ENCODE assay signal across 29 cellular contexts in the genomic region with DNA sequence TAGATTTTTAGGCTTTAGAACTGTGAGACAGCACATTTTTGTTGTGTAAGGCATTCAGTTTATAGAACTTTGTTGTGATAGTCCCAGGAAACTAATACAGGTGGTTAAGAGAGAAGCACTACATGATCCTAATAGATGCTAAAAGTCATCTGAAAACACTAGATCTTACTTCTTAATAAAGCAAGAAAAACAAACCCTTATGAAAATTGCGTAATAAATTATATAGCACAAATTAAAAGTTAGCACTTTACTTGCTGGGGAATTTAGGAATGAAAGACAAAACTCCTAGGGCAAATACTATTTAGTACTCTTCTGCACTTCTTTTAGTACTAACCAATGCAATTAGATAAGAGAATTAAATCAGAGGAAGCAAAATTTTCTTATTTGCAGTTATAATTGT.
"Had no signal": no experiment of that assay in that cellular context is flagged by ENCODE, and none has a peak within 500 bp of the region (broad histone marks: within the 10 kb centered on the region; RNA-seq: fewer than 3 reads in every experiment).

No MANE protein-coding gene starts in this region.

- H3K9me3 Mint-ChIP-seq: stimulated activated naive B cell treated with anti-CD40 and anti-IgM and Interleukin-4, amounts not matched to agents 10 μg/mL and 1 μg/mL and 100 μg/mL, for 72 hours; stimulated activated naive CD8-positive, alpha-beta T cell treated with anti-CD3 and anti-CD28 coated beads, Interleukin-15, Interleukin-2, amounts not matched to agents 100 ng/mL and 50 ng/mL, for 24 hours; type B pancreatic cell had no signal

- DNase-seq: stimulated activated CD4-positive, alpha-beta T cell treated with anti-CD3 and anti-CD28 coated beads, Interleukin-2, amount 100 ng/mL, for 48 hours; stimulated activated CD4-positive, alpha-beta T cell treated with anti-CD3 and anti-CD28 coated beads, Interleukin-4, amount 100 ng/mL, for 1 hour; stimulated activated CD4-positive, alpha-beta T cell treated with anti-CD3 and anti-CD28 coated beads, Interleukin-4, amount 100 ng/mL, for 24 hours; stimulated activated CD4-positive, alpha-beta T cell treated with anti-CD3 and anti-CD28 coated beads, Interleukin-4, amount 100 ng/mL, for 4 hours; stimulated activated CD8-positive, alpha-beta memory T cell treated with anti-CD3 and anti-CD28 coated beads, Interleukin-4, amount 100 ng/mL, for 48 hours; stimulated activated naive B cell treated with anti-CD40 and anti-IgM and Interleukin-4, amounts not matched to agents 10 μg/mL and 1 μg/mL and 100 μg/mL, for 72 hours; stimulated activated naive CD4-positive, alpha-beta T cell; stimulated activated naive CD4-positive, alpha-beta T cell treated with Interleukin-2 at 50 U/mL for 16 hours; stimulated activated naive CD8-positive, alpha-beta T cell treated with anti-CD3 and anti-CD28 coated beads, Interleukin-15, amount 100 ng/mL, for 72 hours; stimulated activated naive CD8-positive, alpha-beta T cell treated with anti-CD3 and anti-CD28 coated beads, Interleukin-15, Interleukin-2, amounts not matched to agents 100 U/mL and 50 U/mL, for 24 hours; stomach; substantia nigra; testis; thyroid gland; tibial artery; transverse colon; trophoblast cell; upper lobe of left lung; upper lobe of right lung; uterus had no signal

- H3K36me3 Mint-ChIP-seq: stimulated activated effector memory CD8-positive, alpha-beta T cell treated with anti-CD3 and anti-CD28 coated beads, Interleukin-12 subunit alpha, Interleukin-12 subunit beta, amount 100 ng/mL, for 72 hours; stimulated activated memory B cell treated with anti-CD40 and anti-IgM and Interleukin-4, amounts not matched to agents 10 μg/mL and 1 μg/mL and 100 μg/mL, for 72 hours; stimulated activated naive B cell treated with anti-CD40 and anti-IgM and Interleukin-4, amounts not matched to agents 10 μg/mL and 1 μg/mL and 100 μg/mL, for 72 hours; type B pancreatic cell had no signal

- H3K27me3 ChIP-seq: suprapubic skin, testis, thyroid gland, tibial artery, tibial nerve, transverse colon, upper lobe of left lung, upper lobe of right lung, vagina had no signal

- H3K36me3 ChIP-seq: stomach, suprapubic skin, thoracic aorta, thyroid gland, tibial artery, tibial nerve, transverse colon, upper lobe of left lung, upper lobe of right lung, uterus, vagina had no signal

- H3K27ac ChIP-seq: stomach, suprapubic skin, testis, thoracic aorta, thyroid gland, tibial artery, tibial nerve, transverse colon, upper lobe of left lung, upper lobe of right lung, uterus, vagina had no signal

- H3K4me1 ChIP-seq: stomach, suprapubic skin, testis, thyroid gland, tibial artery, tibial nerve, upper lobe of left lung, upper lobe of right lung, uterus, vagina had no signal

- ATAC-seq: stimulated activated effector memory CD8-positive, alpha-beta T cell treated with anti-CD3 and anti-CD28 coated beads, Interleukin-12 subunit alpha, Interleukin-12 subunit beta, amount 100 ng/mL, for 72 hours; stimulated activated memory B cell treated with anti-CD40 and anti-IgM and Interleukin-4, amounts not matched to agents 10 μg/mL and 1 μg/mL and 100 μg/mL, for 72 hours; stimulated activated naive B cell treated with anti-CD40 and anti-IgM and Interleukin-4, amounts not matched to agents 10 μg/mL and 1 μg/mL and 100 μg/mL, for 72 hours; stimulated activated naive CD8-positive, alpha-beta T cell treated with anti-CD3 and anti-CD28 coated beads, Interleukin-15, amount 100 ng/mL, for 72 hours; stimulated activated naive CD8-positive, alpha-beta T cell treated with anti-CD3 and anti-CD28 coated beads, Interleukin-15, Interleukin-2, amounts not matched to agents 100 U/mL and 50 U/mL, for 24 hours; upper lobe of right lung had no signal

- H3K27me3 Mint-ChIP-seq: stimulated activated memory B cell treated with anti-CD40 and anti-IgM and Interleukin-4, amounts not matched to agents 10 μg/mL and 1 μg/mL and 100 μg/mL, for 72 hours had no signal

- H3K27ac Mint-ChIP-seq: stimulated activated effector memory CD8-positive, alpha-beta T cell treated with anti-CD3 and anti-CD28 coated beads, Interleukin-12 subunit alpha, Interleukin-12 subunit beta, amount 100 ng/mL, for 72 hours; stimulated activated memory B cell treated with anti-CD40 and anti-IgM and Interleukin-4, amounts not matched to agents 10 μg/mL and 1 μg/mL and 100 μg/mL, for 72 hours; stimulated activated naive B cell treated with anti-CD40 and anti-IgM and Interleukin-4, amounts not matched to agents 10 μg/mL and 1 μg/mL and 100 μg/mL, for 72 hours; stimulated activated naive CD8-positive, alpha-beta T cell treated with anti-CD3 and anti-CD28 coated beads, Interleukin-15, amount 100 ng/mL, for 72 hours; stimulated activated naive CD8-positive, alpha-beta T cell treated with anti-CD3 and anti-CD28 coated beads, Interleukin-15, Interleukin-2, amounts not matched to agents 100 ng/mL and 50 ng/mL, for 24 hours; type B pancreatic cell had no signal

- H3K4me3 ChIP-seq: stomach, suprapubic skin, testis, thoracic aorta, thyroid gland, tibial artery, tibial nerve, transverse colon, upper lobe of left lung, upper lobe of right lung, uterus, vagina had no signal

- H3K9me3 ChIP-seq: stomach, suprapubic skin, testis, thoracic aorta, thyroid gland, tibial artery, tibial nerve, transverse colon, upper lobe of left lung, upper lobe of right lung, uterus, vagina had no signal

- FAIRE-seq: urothelium cell line had no signal

- H3K4me1 Mint-ChIP-seq: stimulated activated effector memory CD8-positive, alpha-beta T cell treated with anti-CD3 and anti-CD28 coated beads, Interleukin-12 subunit alpha, Interleukin-12 subunit beta, amount 100 ng/mL, for 72 hours; stimulated activated memory B cell treated with anti-CD40 and anti-IgM and Interleukin-4, amounts not matched to agents 10 μg/mL and 1 μg/mL and 100 μg/mL, for 72 hours; stimulated activated naive B cell treated with anti-CD40 and anti-IgM and Interleukin-4, amounts not matched to agents 10 μg/mL and 1 μg/mL and 100 μg/mL, for 72 hours; stimulated activated naive CD8-positive, alpha-beta T cell treated with anti-CD3 and anti-CD28 coated beads, Interleukin-15, amount 100 ng/mL, for 72 hours had no signal

- H3K4me3 Mint-ChIP-seq: stimulated activated effector memory CD8-positive, alpha-beta T cell treated with anti-CD3 and anti-CD28 coated beads, Interleukin-12 subunit alpha, Interleukin-12 subunit beta, amount 100 ng/mL, for 72 hours; stimulated activated memory B cell treated with anti-CD40 and anti-IgM and Interleukin-4, amounts not matched to agents 10 μg/mL and 1 μg/mL and 100 μg/mL, for 72 hours; stimulated activated naive B cell treated with anti-CD40 and anti-IgM and Interleukin-4, amounts not matched to agents 10 μg/mL and 1 μg/mL and 100 μg/mL, for 72 hours; stimulated activated naive CD8-positive, alpha-beta T cell treated with anti-CD3 and anti-CD28 coated beads, Interleukin-15, amount 100 ng/mL, for 72 hours; stimulated activated naive CD8-positive, alpha-beta T cell treated with anti-CD3 and anti-CD28 coated beads, Interleukin-15, Interleukin-2, amounts not matched to agents 100 ng/mL and 50 ng/mL, for 24 hours; type B pancreatic cell had no signal
